Comparison of ENCODE assay signal across 11 cellular contexts in the genomic region with DNA sequence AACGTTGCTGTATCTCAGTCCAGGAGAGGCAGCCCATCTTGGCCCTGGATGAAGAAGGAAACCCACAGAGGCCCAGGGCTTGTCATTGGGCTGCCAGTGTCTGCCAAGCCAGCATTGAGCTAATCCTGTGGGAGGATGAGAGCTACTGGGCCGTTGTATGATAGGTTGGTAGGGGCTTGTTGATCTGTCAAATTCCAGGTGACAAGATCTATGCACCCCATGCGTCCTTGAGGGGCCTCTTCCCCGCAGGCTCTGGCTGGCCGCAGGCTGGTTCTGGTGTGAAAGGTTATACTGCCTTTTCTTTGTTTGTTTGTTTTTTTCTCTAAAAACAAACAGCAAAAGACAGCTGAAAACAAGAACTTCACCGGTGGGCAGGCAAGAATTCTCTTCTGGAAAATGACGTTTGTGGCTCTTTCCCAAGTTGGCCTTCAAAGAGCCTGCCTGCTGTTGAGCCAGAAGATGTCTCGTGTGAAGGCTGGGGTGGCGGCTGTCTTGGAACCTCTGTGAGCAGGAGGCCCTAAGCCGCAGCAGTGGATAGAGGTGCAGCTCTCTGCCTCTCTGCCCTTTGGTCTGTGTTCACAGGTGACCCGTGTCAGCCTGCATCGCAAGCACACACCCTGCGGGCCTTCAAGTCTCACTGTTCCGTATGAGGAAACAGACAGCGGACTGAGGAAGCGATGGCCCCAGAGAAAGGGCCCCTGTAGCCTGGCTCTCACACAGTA. TPM values are rescaled to one million over a fixed set of nuclear protein-coding genes. Genes with fewer than 3 reads are reported as not detected.
DNase-seq lines count a peak whose midpoint lies in the region; ATAC-seq and TF ChIP-seq lines count a peak whose summit lies in the region.
"Had no signal": no experiment of that assay in that cellular context is flagged by ENCODE, and none has a peak within 500 bp of the region (broad histone marks: within the 10 kb centered on the region; RNA-seq: fewer than 3 reads in every experiment).

No MANE protein-coding gene starts in this region.

- peaks cover 37% of the 10 kb centered on the region for H3K36me3 Mint-ChIP-seq in T-cell

- H3K9ac ChIP-seq in liver (ENCODE audit: low read depth in 1 of 2, low read length in 2 of 2) = peak overlapping the region in 1 of 2 donors; percentile 32

- peaks cover 15% of the 10 kb centered on the region for H3K4me1 Mint-ChIP-seq in stimulated activated naive CD8-positive, alpha-beta T cell treated with anti-CD3 and anti-CD28 coated beads, Interleukin-15, amount 100 ng/mL, for 72 hours
- H3K4me1 Mint-ChIP-seq in T-cell = peaks cover 8 to 14% (median 10%) of the 10 kb centered on the region in 3 donors

- ATAC-seq in stimulated activated naive CD8-positive, alpha-beta T cell treated with anti-CD3 and anti-CD28 coated beads, Interleukin-15, amount 100 ng/mL, for 72 hours = no peak
- no peak for ATAC-seq in T-cell (replicated peaks in 1 of 4)
- no peak for ATAC-seq in GM21515 (IDR thresholded peaks at IDR 0.05; ENCODE audit: unreplicated experiment)
- ATAC-seq in HG02938 (IDR thresholded peaks at IDR 0.05; ENCODE audit: unreplicated experiment) = no peak

- H3K27ac ChIP-seq in liver (ENCODE audit: low read depth in 1 of 2, low read length in 2 of 2) = peak overlapping the region; percentile 74 to 79

- no peak for TF ChIP-seq CTCF in choroid plexus epithelial cell (conservative IDR thresholded peaks at IDR 0.05; ENCODE audit: low read depth, low read length)
- no peak for TF ChIP-seq CTCF in liver (IDR thresholded peaks at IDR 0.05; ENCODE audit: low read depth, low read length, missing input control)

- peaks cover 3 to 30% (median 21%) of the 10 kb centered on the region in 4 donors for H3K4me1 ChIP-seq in liver (ENCODE audit: control insufficient read depth in 4 of 4, insufficient read depth in 4 of 4, low read length in 3 of 4)

- no peak overlapping the region for H3K4me3 Mint-ChIP-seq in stimulated activated naive CD8-positive, alpha-beta T cell treated with anti-CD3 and anti-CD28 coated beads, Interleukin-15, amount 100 ng/mL, for 72 hours
- H3K4me3 Mint-ChIP-seq in T-cell = no peak overlapping the region

- no peak overlapping the region for H3K4me3 ChIP-seq in choroid plexus epithelial cell (ENCODE audit: low read depth, low read length)
- H3K4me3 ChIP-seq in liver (ENCODE audit: low read depth in 1 of 3, low read length in 3 of 3) = no peak overlapping the region
- H3K4me3 ChIP-seq: MG63 had no signal

- peak overlapping the region; percentile 74 to 84 for H3K27ac Mint-ChIP-seq in stimulated activated naive CD8-positive, alpha-beta T cell treated with anti-CD3 and anti-CD28 coated beads, Interleukin-15, amount 100 ng/mL, for 72 hours
- H3K27ac Mint-ChIP-seq in T-cell = peak overlapping the region in 1 of 2 donors; percentile 39

- 43% methylated on average over 16 of the region's 16 CpGs for WGBS in liver

- DNase-seq in M059J (ENCODE audit: low read depth) = peak; percentile 24
- peak; percentile 76 for DNase-seq in choroid plexus epithelial cell (ENCODE audit: low read depth)
- DNase-seq in stimulated activated naive CD8-positive, alpha-beta T cell treated with anti-CD3 and anti-CD28 coated beads, Interleukin-15, amount 100 ng/mL, for 72 hours = no peak
- no peak for DNase-seq in activated effector memory CD4-positive, alpha-beta T cell treated with Interleukin-2 at 50 U/mL for 16 hours
- no peak for DNase-seq in T-cell
- DNase-seq: activated CD4-positive, alpha-beta T cell treated with anti-CD3 and anti-CD28 coated beads for 48 hours; MG63; stimulated activated CD4-positive, alpha-beta T cell treated with anti-CD3 and anti-CD28 coated beads, Interleukin-2, amount 100 ng/mL, for 48 hours had no signal

- no peaks in the 10 kb centered on the region for H3K9me3 ChIP-seq in liver (ENCODE audit: control insufficient read depth in 4 of 4, low read length in 3 of 4)
- H3K9me3 ChIP-seq: MG63 had no signal

- CTCF ChIA-PET in T-cell (lab: Charles Lee) = no interaction called here

- TF ChIP-seq RAD21 in liver (IDR thresholded peaks at IDR 0.05) = peak; percentile 24 to 42

- H3K36me3 ChIP-seq in liver (ENCODE audit: control insufficient read depth in 4 of 4, insufficient read depth in 3 of 4, low read depth in 1 of 4, low read length in 3 of 4) = peaks cover 0 to 32% (median 23%) of the 10 kb centered on the region in 4 donors

- no peaks in the 10 kb centered on the region for H3K27me3 ChIP-seq in liver (ENCODE audit: control insufficient read depth in 4 of 4, insufficient read depth in 4 of 4, low read length in 3 of 4)
- H3K27me3 ChIP-seq: MG63 had no signal

- no peaks in the 10 kb centered on the region for H3K27me3 Mint-ChIP-seq in stimulated activated naive CD8-positive, alpha-beta T cell treated with anti-CD3 and anti-CD28 coated beads, Interleukin-15, amount 100 ng/mL, for 72 hours
- H3K27me3 Mint-ChIP-seq in T-cell = no peaks in the 10 kb centered on the region

- H3K9me3 Mint-ChIP-seq in stimulated activated naive CD8-positive, alpha-beta T cell treated with anti-CD3 and anti-CD28 coated beads, Interleukin-15, amount 100 ng/mL, for 72 hours = no peaks in the 10 kb centered on the region
- H3K9me3 Mint-ChIP-seq in T-cell = no peaks in the 10 kb centered on the region

- POLR2A ChIA-PET in T-cell (lab: Charles Lee) = no interaction called here

TF ChIP-seq in liver, 16 proteins besides CTCF, POLR2A, EP300 and RAD21:
- peak; percentile 70 for TF ChIP-seq SP1 (IDR thresholded peaks at IDR 0.05)
- no peak for TF ChIP-seq JUND (IDR thresholded peaks at IDR 0.05)
- peak; percentile 3 for TF ChIP-seq NR2F2 (IDR thresholded peaks at IDR 0.05)
- TF ChIP-seq RXRA (IDR thresholded peaks at IDR 0.05) = peak; percentile 27 to 43
- peak; percentile 73 to 77 for TF ChIP-seq HNF4A (conservative IDR thresholded peaks at IDR 0.05)

RNA-seq across cellular contexts. Expression of a gene that starts 23.3 kb away (rescaled TPM):
- not detected in 2 replicates for total RNA-seq in M059J (2014; rRNA removed; shearing (Covaris generic))
- total RNA-seq in liver (1 to 10 TPM in 1 of 2 donors, not detected in 1; 1.0 TPM), T-cell (1 to 10 TPM in 3 of 5 donors, not detected in 2; 3.2 to 5.1 (median 4.1) TPM)
- polyA plus RNA-seq in liver = 10 to 100 TPM in 1 of 2 donors, under 1 TPM in 1; 0.16 to 13.1 TPM

RNA-seq across cellular contexts. Expression of a gene that starts 40.2 kb away (rescaled TPM):
- total RNA-seq in M059J (2014; rRNA removed; shearing (Covaris generic)) = 8.7 and 16.7 TPM in 2 replicates
- 10 to 100 TPM; 30.0 to 30.6 TPM for total RNA-seq in liver
- polyA plus RNA-seq in liver = 10 to 100 TPM; 30.5 to 55.0 TPM
- total RNA-seq in T-cell = 10 to 100 TPM; 12.0 to 16.3 (median 12.6) TPM

RNA-seq across cellular contexts. Expression of a gene that starts 55.4 kb away (rescaled TPM):
- total RNA-seq in M059J (2014; rRNA removed; shearing (Covaris generic)) = 0.12 and 1.5 TPM in 2 replicates
- 10 to 100 TPM; 18.8 to 38.1 TPM for total RNA-seq in liver
- polyA plus RNA-seq in liver = 10 to 100 TPM; 13.4 to 13.6 TPM
- 1 to 10 TPM in 1 of 5 donors, under 1 TPM in 4; 0.26 to 1.3 (median 0.50) TPM for total RNA-seq in T-cell

Comparison
In these comparisons a context has a peak if more than half of its experiments do, and no peak if none do; other contexts are left out.
1. DNase-seq: peak in M059J (single experiment) and choroid plexus epithelial cell (single experiment); none in stimulated activated naive CD8-positive, alpha-beta T cell treated with anti-CD3 and anti-CD28 coated beads, Interleukin-15, amount 100 ng/mL, for 72 hours (0 of 2), activated effector memory CD4-positive, alpha-beta T cell treated with Interleukin-2 at 50 U/mL for 16 hours (single experiment) and T-cell (0 of 34).